In the genomic region with DNA sequence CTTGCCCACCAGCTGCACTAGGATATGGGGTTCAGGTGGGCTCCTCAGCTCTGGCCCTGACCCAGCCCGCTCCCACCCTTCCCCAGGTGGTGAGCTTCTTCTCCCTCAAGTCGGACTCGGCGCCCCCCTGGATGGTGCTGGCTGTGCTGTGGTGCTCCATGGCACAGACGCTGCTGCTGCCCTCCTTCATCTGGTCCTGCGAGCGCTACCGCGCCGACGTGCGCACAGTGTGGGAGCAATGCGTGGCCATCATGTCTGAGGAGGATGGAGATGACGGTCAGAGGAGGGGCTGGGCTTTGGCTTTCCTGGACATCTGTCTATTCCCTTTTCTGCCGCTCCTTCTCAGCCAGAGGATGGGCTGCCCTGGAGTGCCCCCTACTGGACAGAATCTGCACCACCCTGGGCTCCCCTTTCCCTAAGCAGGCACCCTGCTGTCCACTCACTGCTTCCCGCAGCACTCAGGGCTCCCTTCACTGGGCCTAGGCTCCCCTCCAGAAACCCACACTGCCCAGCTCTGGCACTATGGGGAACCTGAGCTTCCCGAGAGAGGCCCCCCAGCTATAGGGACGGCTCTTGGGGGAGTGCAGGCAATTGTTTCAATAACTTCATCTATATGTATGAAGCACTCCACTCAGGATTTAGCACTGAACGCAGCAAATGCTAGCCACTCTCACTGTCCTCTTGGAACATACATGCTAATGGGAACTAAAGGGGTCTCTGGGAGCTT, we compare ENCODE assay signal across 8 cellular contexts. TPM values are rescaled to one million over a fixed set of nuclear protein-coding genes. Genes with fewer than 3 reads are reported as not detected.
DNase-seq lines count a peak whose midpoint lies in the region; ATAC-seq lines count a peak whose summit lies in the region.

No MANE protein-coding gene starts in this region.

- no peaks in the 10 kb centered on the region for H3K27me3 ChIP-seq in right cardiac atrium (ENCODE audit: control insufficient read depth, insufficient read depth)

- no peak overlapping the region for H3K4me3 ChIP-seq in right cardiac atrium (ENCODE audit: low read length)

- ATAC-seq in right cardiac atrium (peak; percentile 56 to 58), HG03039 (IDR thresholded peaks at IDR 0.05; ENCODE audit: unreplicated experiment) (no peak)

- no peaks in the 10 kb centered on the region for H3K9me3 ChIP-seq in right cardiac atrium (ENCODE audit: control insufficient read depth, low read length)

- peaks cover 2% of the 10 kb centered on the region for H3K4me1 ChIP-seq in right cardiac atrium (ENCODE audit: control insufficient read depth, insufficient read depth, low read length)

- intact Hi-C loops in right cardiac atrium (cut with DNase I), result loop anchor here (2.0 to 10.0 kb wide), 5 partner anchors 71 to 211 kb away; partner anchors contain the start of gene MLF2 (in 3 of the 4)

- no peak overlapping the region for H3K27ac ChIP-seq in right cardiac atrium (ENCODE audit: low read length)

- DNase-seq in SHP77 (lab: John Stamatoyannopoulos, UW) (peak; percentile 15 to 51), SHP77 treated with DMSO at 0.1 percent for 48 hours (lab: John Stamatoyannopoulos, UW) (no peak), NCI-H1417 (lab: John Stamatoyannopoulos, UW) (peak; percentile 56 to 84 (median 68)), T-helper 22 cell (ENCODE audit: low read depth) (peak; percentile 41), anterior cingulate cortex (lab: John Stamatoyannopoulos, UW) (peak in 56 of 58 donors; percentile 42 to 92 (median 76)), right cardiac atrium (peak; percentile 85 to 94 (median 94)), retina (peak; percentile 95)

- 14% methylated on average over 19 of the region's 19 CpGs for WGBS in right cardiac atrium

RNA-seq across cellular contexts. Expression of gene P3H3, which starts 2.6 kb away (rescaled TPM):
- total RNA-seq in right cardiac atrium, result 10 to 100 TPM; 15.8 to 25.6 (median 21.1) TPM
- 17.7 TPM for polyA plus RNA-seq in right cardiac atrium

RNA-seq across cellular contexts. Expression of gene GPR162, which starts 3.9 kb away (rescaled TPM):
- 10 to 100 TPM in 1 of 4 donors, 1 to 10 TPM in 3; 6.8 to 10.9 (median 8.3) TPM for total RNA-seq in right cardiac atrium
- polyA plus RNA-seq in right cardiac atrium, result 6.8 TPM

RNA-seq across cellular contexts. Expression of gene GNB3, which starts 15.2 kb away (rescaled TPM):
- total RNA-seq in right cardiac atrium, result 1 to 10 TPM; 2.9 to 7.8 (median 4.0) TPM
- polyA plus RNA-seq in right cardiac atrium, result 3.1 TPM

RNA-seq across cellular contexts. Expression of gene CDCA3, which starts 25.5 kb away (rescaled TPM):
- 1 to 10 TPM in 3 of 4 donors, not detected in 1; 1.2 to 1.8 (median 1.2) TPM for total RNA-seq in right cardiac atrium
- polyA plus RNA-seq in right cardiac atrium, result 0.50 TPM

RNA-seq across cellular contexts. Expression of gene USP5, which starts 26.4 kb away (rescaled TPM):
- total RNA-seq in right cardiac atrium, result 10 to 100 TPM; 59.2 to 74.6 (median 71.0) TPM
- 29.4 TPM for polyA plus RNA-seq in right cardiac atrium
